ENCODE assay signal across 8 cellular contexts in the genomic region with DNA sequence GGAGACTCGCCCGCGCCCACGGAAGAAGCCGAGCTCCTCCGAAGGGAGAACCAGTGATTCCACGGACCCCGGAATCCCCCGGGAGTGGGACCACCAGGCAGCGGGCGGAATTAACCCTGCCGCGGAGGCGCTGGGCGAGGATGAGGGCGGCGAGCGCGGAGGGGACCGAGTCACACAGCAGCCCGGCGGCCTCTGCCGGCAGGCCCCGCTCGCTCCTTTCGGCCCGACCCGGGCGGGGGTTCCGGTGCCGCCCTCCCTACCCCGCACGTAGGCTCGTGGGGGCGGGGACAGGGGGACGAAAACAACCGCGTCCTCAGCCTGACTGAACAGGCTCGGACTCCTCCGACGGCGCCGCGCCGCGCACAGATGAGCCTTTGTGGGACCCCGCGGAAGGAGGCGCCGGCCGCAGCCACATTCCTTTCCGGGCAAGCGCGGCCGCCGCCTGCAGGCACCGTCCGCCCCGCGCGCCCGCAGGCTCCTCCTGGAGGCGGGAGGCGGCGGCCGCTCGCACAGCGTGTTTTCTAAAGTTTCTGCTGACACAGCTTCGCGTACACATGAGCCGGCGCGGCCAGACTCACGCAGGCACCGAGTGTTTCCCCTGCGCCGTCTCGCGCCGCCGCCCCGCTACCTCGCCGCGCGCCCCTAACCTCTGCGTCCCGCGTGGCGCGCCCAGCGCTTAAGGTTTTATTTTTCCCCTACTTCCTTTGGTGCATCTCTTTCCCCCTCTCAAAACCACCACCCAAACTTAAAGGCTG.
A peak's percentile ranks its signal among the peaks of the same experiment; 100 is the strongest.
DNase-seq lines count a peak whose midpoint lies in the region; ATAC-seq and TF ChIP-seq lines count a peak whose summit lies in the region.

No MANE protein-coding gene starts in this region.

- peak overlapping the region; percentile 96 to 100 (median 99) for H3K27ac ChIP-seq in BLaER1 treated with 17β-estradiol and CSF1 and Interleukin-3, amounts not matched to agents 10 nM and 100 nM
- peak overlapping the region; percentile 98 to 99 for H3K27ac ChIP-seq in liver (ENCODE audit: low read depth in 1 of 2, low read length in 2 of 2)

- TF ChIP-seq RAD21 in liver (IDR thresholded peaks at IDR 0.05): peak; percentile 28 to 59

- H3K4me3 ChIP-seq in BLaER1 treated with 17β-estradiol and CSF1 and Interleukin-3, amounts not matched to agents 10 nM and 100 nM: peak overlapping the region; percentile 70 to 85 (median 78)
- peak overlapping the region; percentile 57 to 76 (median 70) for H3K4me3 ChIP-seq in liver (ENCODE audit: low read depth in 1 of 3, low read length in 3 of 3)

- peaks cover 0 to 78% (median 66%) of the 10 kb centered on the region in 11 experiments; a peak in 18 of 22 replicates for H4K20me1 ChIP-seq in BLaER1 treated with 17β-estradiol and CSF1 and Interleukin-3, amounts not matched to agents 10 nM and 100 nM

- peak; percentile 80 for ATAC-seq in HG03354 (IDR thresholded peaks at IDR 0.05; ENCODE audit: poor library complexity, severe bottlenecking, unreplicated experiment)

- no peaks in the 10 kb centered on the region for H3K27me3 ChIP-seq in BLaER1 treated with 17β-estradiol and CSF1 and Interleukin-3, amounts not matched to agents 10 nM and 100 nM
- H3K27me3 ChIP-seq in liver (ENCODE audit: control insufficient read depth in 4 of 4, insufficient read depth in 4 of 4, low read length in 3 of 4): no peaks in the 10 kb centered on the region

- peaks cover 0 to 9% (median 0%) of the 10 kb centered on the region in 11 experiments; a peak in 7 of 22 replicates for H3K9me3 ChIP-seq in BLaER1 treated with 17β-estradiol and CSF1 and Interleukin-3, amounts not matched to agents 10 nM and 100 nM (replicated peaks in 1 of 11)
- peaks cover 0 to 1% (median 0%) of the 10 kb centered on the region in 4 donors for H3K9me3 ChIP-seq in liver (ENCODE audit: control insufficient read depth in 4 of 4, low read length in 3 of 4)

- TF ChIP-seq CTCF in liver (IDR thresholded peaks at IDR 0.05; ENCODE audit: low read depth, low read length, missing input control): peak; percentile 17

- WGBS in liver: under 1% methylated on average over 92 of the region's 92 CpGs

- peak overlapping the region; percentile 96 to 100 (median 99) for H3K9ac ChIP-seq in BLaER1 treated with 17β-estradiol and CSF1 and Interleukin-3, amounts not matched to agents 10 nM and 100 nM
- peak overlapping the region; percentile 94 for H3K9ac ChIP-seq in liver (ENCODE audit: low read depth in 1 of 2, low read length in 2 of 2)

- peak overlapping the region; percentile 74 to 92 (median 86) for H3K4me2 ChIP-seq in BLaER1 treated with 17β-estradiol and CSF1 and Interleukin-3, amounts not matched to agents 10 nM and 100 nM

- TF ChIP-seq POLR2A in GM19099 (IDR thresholded peaks at IDR 0.05; ENCODE audit: extremely low read depth, insufficient read length, low read depth): peak; percentile 94

- DNase-seq in NCI-H510A treated with DMSO at 0.1 percent for 48 hours (lab: John Stamatoyannopoulos, UW) (peak; percentile 27), dedifferentiated amniotic fluid mesenchymal stem cell (ENCODE audit: extremely low spot score) (peak; percentile 73)
- DNase-seq in activated CD4-positive, alpha-beta T cell treated with anti-CD3 and anti-CD28 coated beads, Interleukin-2, amount 50 U/mL, for 1 hour: peak; percentile 84
- peak; percentile 87 for DNase-seq in stimulated activated CD4-positive, alpha-beta T cell treated with anti-CD3 and anti-CD28 coated beads, Interleukin-4, amount 100 ng/mL, for 1 hour

- H3K4me1 ChIP-seq in BLaER1 treated with 17β-estradiol and CSF1 and Interleukin-3, amounts not matched to agents 10 nM and 100 nM: peaks cover 50 to 66% (median 56%) of the 10 kb centered on the region in 10 experiments
- peaks cover 0 to 21% (median 13%) of the 10 kb centered on the region in 4 donors for H3K4me1 ChIP-seq in liver (ENCODE audit: control insufficient read depth in 4 of 4, insufficient read depth in 4 of 4, low read length in 3 of 4)

- peaks cover 0 to 5% (median 2%) of the 10 kb centered on the region in 11 experiments; a peak in 5 of 22 replicates for H3K36me3 ChIP-seq in BLaER1 treated with 17β-estradiol and CSF1 and Interleukin-3, amounts not matched to agents 10 nM and 100 nM
- H3K36me3 ChIP-seq in liver (ENCODE audit: control insufficient read depth in 4 of 4, insufficient read depth in 3 of 4, low read depth in 1 of 4, low read length in 3 of 4): no peaks in the 10 kb centered on the region

TF ChIP-seq in liver, 16 proteins besides CTCF, POLR2A, EP300 and RAD21:
- TF ChIP-seq NR2F2 (IDR thresholded peaks at IDR 0.05): no peak
- TF ChIP-seq, protein P1, sequence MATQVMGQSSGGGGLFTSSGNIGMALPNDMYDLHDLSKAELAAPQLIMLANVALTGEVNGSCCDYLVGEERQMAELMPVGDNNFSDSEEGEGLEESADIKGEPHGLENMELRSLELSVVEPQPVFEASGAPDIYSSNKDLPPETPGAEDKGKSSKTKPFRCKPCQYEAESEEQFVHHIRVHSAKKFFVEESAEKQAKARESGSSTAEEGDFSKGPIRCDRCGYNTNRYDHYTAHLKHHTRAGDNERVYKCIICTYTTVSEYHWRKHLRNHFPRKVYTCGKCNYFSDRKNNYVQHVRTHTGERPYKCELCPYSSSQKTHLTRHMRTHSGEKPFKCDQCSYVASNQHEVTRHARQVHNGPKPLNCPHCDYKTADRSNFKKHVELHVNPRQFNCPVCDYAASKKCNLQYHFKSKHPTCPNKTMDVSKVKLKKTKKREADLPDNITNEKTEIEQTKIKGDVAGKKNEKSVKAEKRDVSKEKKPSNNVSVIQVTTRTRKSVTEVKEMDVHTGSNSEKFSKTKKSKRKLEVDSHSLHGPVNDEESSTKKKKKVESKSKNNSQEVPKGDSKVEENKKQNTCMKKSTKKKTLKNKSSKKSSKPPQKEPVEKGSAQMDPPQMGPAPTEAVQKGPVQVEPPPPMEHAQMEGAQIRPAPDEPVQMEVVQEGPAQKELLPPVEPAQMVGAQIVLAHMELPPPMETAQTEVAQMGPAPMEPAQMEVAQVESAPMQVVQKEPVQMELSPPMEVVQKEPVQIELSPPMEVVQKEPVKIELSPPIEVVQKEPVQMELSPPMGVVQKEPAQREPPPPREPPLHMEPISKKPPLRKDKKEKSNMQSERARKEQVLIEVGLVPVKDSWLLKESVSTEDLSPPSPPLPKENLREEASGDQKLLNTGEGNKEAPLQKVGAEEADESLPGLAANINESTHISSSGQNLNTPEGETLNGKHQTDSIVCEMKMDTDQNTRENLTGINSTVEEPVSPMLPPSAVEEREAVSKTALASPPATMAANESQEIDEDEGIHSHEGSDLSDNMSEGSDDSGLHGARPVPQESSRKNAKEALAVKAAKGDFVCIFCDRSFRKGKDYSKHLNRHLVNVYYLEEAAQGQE (IDR thresholded peaks at IDR 0.05): peak; percentile 72
- peak in 1 of 2 donors; percentile 20 for TF ChIP-seq RXRA (IDR thresholded peaks at IDR 0.05)
- TF ChIP-seq JUND (IDR thresholded peaks at IDR 0.05): no peak
- peak; percentile 72 for TF ChIP-seq TAF1 (conservative IDR thresholded peaks at IDR 0.05)
- TF ChIP-seq YY1 (IDR thresholded peaks at IDR 0.05): peak; percentile 7
- TF ChIP-seq SP1 (IDR thresholded peaks at IDR 0.05): peak; percentile 23
- TF ChIP-seq GABPA (IDR thresholded peaks at IDR 0.05 in 1 of 2, conservative IDR thresholded peaks at IDR 0.05 in 1 of 2): peak in 1 of 2 donors; percentile 43
TF ChIP-seq in liver: peak in this region for 6.

Comparison
In these comparisons a context has a peak if more than half of its experiments do, and no peak if none do; other contexts are left out.
1. Peak in every context shown above with its lines: DNase-seq, ATAC-seq, H3K4me3 ChIP-seq and H3K27ac ChIP-seq.
2. DNase-seq: peak in every context shown above with its lines; median percentile 87 in stimulated activated CD4-positive, alpha-beta T cell treated with anti-CD3 and anti-CD28 coated beads, Interleukin-4, amount 100 ng/mL, for 1 hour; 84 in activated CD4-positive, alpha-beta T cell treated with anti-CD3 and anti-CD28 coated beads, Interleukin-2, amount 50 U/mL, for 1 hour; 73 in dedifferentiated amniotic fluid mesenchymal stem cell; 27 in NCI-H510A treated with DMSO at 0.1 percent for 48 hours.